15 cellular contexts compared by ENCODE assay signal in the genomic region with DNA sequence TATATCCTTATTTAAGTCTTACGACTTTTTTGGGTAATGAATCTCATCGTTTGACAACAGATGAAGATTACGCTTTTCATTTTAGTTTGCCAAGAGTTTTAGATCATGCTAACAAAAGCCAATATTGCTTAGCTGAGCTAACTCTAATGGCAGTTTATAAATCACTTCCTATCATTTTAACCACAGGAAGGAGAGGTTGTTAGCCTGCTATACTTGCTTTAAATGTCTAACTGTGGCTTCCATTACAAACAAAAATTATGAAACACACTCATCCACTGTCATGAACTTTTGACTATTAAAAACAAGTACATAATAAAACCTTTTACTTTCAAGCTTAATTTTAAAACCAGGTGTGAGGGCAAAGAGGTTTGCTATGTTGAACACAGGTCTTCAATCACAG. TPM values are rescaled to one million over a fixed set of nuclear protein-coding genes. Genes with fewer than 3 reads are reported as not detected.
DNase-seq lines count a peak whose midpoint lies in the region; ATAC-seq lines count a peak whose summit lies in the region.
"Had no signal": no experiment of that assay in that cellular context is flagged by ENCODE, and none has a peak within 500 bp of the region (broad histone marks: within the 10 kb centered on the region; RNA-seq: fewer than 3 reads in every experiment).

No MANE protein-coding gene starts in this region.

- no peak overlapping the region for H2BK15ac ChIP-seq in mesenchymal stem cell (ENCODE audit: low read depth, poor library complexity, severe bottlenecking)

- H3K9ac ChIP-seq in mesenchymal stem cell (ENCODE audit: low read length), result peak overlapping the region; percentile 62

- no peak overlapping the region for H2BK12ac ChIP-seq in mesenchymal stem cell (ENCODE audit: low read length in 2 of 2)

- peaks cover 2% of the 10 kb centered on the region for H3K27me3 Mint-ChIP-seq in activated T-helper 1 cell treated with anti-CD3 and anti-CD28 coated beads, Interleukin-12 subunit alpha, Interleukin-12 subunit beta, Interleukin-2, Interleukin-4 antibody, amounts not matched to agents 30 ng/mL and 10 ng/mL and 1 ng/mL, durations not matched to agents 14 hours and 24 hours and 36 hours (ENCODE audit: insufficient read depth)

- no peak overlapping the region for H2BK5ac ChIP-seq in mesenchymal stem cell (ENCODE audit: low read depth, low read length, poor library complexity, severe bottlenecking)

- peak overlapping the region; percentile 15 for H3K4me3 Mint-ChIP-seq in activated T-helper 1 cell treated with anti-CD3 and anti-CD28 coated beads, Interleukin-12 subunit alpha, Interleukin-12 subunit beta, Interleukin-2, Interleukin-4 antibody, amounts not matched to agents 30 ng/mL and 10 ng/mL and 1 ng/mL, durations not matched to agents 14 hours and 24 hours and 36 hours
- H3K4me3 Mint-ChIP-seq: nephron had no signal

- intact Hi-C loops in activated T-helper 1 cell treated with anti-CD3 and anti-CD28 coated beads, Interleukin-12 subunit alpha, Interleukin-12 subunit beta, Interleukin-2, Interleukin-4 antibody, amounts not matched to agents 30 ng/mL and 10 ng/mL and 1 ng/mL, durations not matched to agents 14 hours and 24 hours and 36 hours (cut with micrococcal nuclease), result loop anchor here (5.0 kb wide), 2 partner anchors 218 to 263 kb away; a partner anchor contains a TSS

- no peaks in the 10 kb centered on the region for H3K27me3 ChIP-seq in mesenchymal stem cell (ENCODE audit: control insufficient read depth in 1 of 2, insufficient read depth in 1 of 2, low read length in 2 of 2)
- H3K27me3 ChIP-seq: heart right ventricle had no signal

- H2AFZ ChIP-seq in mesenchymal stem cell (ENCODE audit: low read depth, low read length), result no peak overlapping the region

- H3K27ac ChIP-seq in mesenchymal stem cell (ENCODE audit: low read length, poor library complexity, severe bottlenecking), result no peak overlapping the region
- H3K27ac ChIP-seq: 22Rv1 had no signal

- no peak overlapping the region for H3K23ac ChIP-seq in mesenchymal stem cell (ENCODE audit: low read length in 2 of 2)

- H3K4ac ChIP-seq in mesenchymal stem cell (ENCODE audit: low read depth in 1 of 2, low read length in 2 of 2), result no peak overlapping the region

- ATAC-seq in HG03457 (IDR thresholded peaks at IDR 0.05; ENCODE audit: unreplicated experiment) (no peak), HG02970 (IDR thresholded peaks at IDR 0.05; ENCODE audit: low FRiP score, unreplicated experiment) (no peak)
- ATAC-seq: left lobe of liver had no signal

- no peak overlapping the region for H4K8ac ChIP-seq in mesenchymal stem cell (ENCODE audit: low read length)

- peak overlapping the region; percentile 78 for H3K27ac Mint-ChIP-seq in activated T-helper 1 cell treated with anti-CD3 and anti-CD28 coated beads, Interleukin-12 subunit alpha, Interleukin-12 subunit beta, Interleukin-2, Interleukin-4 antibody, amounts not matched to agents 30 ng/mL and 10 ng/mL and 1 ng/mL, durations not matched to agents 14 hours and 24 hours and 36 hours

- peaks cover 1% of the 10 kb centered on the region for H3K36me3 Mint-ChIP-seq in activated T-helper 1 cell treated with anti-CD3 and anti-CD28 coated beads, Interleukin-12 subunit alpha, Interleukin-12 subunit beta, Interleukin-2, Interleukin-4 antibody, amounts not matched to agents 30 ng/mL and 10 ng/mL and 1 ng/mL, durations not matched to agents 14 hours and 24 hours and 36 hours (ENCODE audit: low read depth)

- peaks cover 7% of the 10 kb centered on the region for H3K4me1 ChIP-seq in mesenchymal stem cell (ENCODE audit: control insufficient read depth, insufficient read depth, low read depth, low read length)

- H4K91ac ChIP-seq in mesenchymal stem cell (ENCODE audit: low read length), result no peak overlapping the region

- H2BK120ac ChIP-seq in mesenchymal stem cell (ENCODE audit: low read depth, low read length), result no peak overlapping the region

- peaks cover 58% of the 10 kb centered on the region for H3K4me1 Mint-ChIP-seq in activated T-helper 1 cell treated with anti-CD3 and anti-CD28 coated beads, Interleukin-12 subunit alpha, Interleukin-12 subunit beta, Interleukin-2, Interleukin-4 antibody, amounts not matched to agents 30 ng/mL and 10 ng/mL and 1 ng/mL, durations not matched to agents 14 hours and 24 hours and 36 hours (ENCODE audit: low read depth)

- 100% methylated on average over 3 of the region's 3 CpGs for WGBS in mesenchymal stem cell

- peak; percentile 35 for DNase-seq in NCI-H748 (lab: John Stamatoyannopoulos, UW; ENCODE audit: unreplicated experiment)
- no peak for DNase-seq in NCI-H748 treated with DMSO at 0.1 percent for 48 hours (lab: John Stamatoyannopoulos, UW)
- peak; percentile 47 for DNase-seq in Jurkat, Clone E6-1 (ENCODE audit: low read depth, low spot score)
- no peak for DNase-seq in activated T-helper 1 cell treated with anti-CD3 and anti-CD28 coated beads, Interleukin-12 subunit alpha, Interleukin-12 subunit beta, Interleukin-2, Interleukin-4 antibody, amounts not matched to agents 30 ng/mL and 10 ng/mL and 1 ng/mL, durations not matched to agents 14 hours and 24 hours and 36 hours (ENCODE audit: low spot score)
- peak; percentile 3 for DNase-seq in mesenchymal stem cell
- DNase-seq in NCI-H82 treated with DMSO at 0.1 percent for 48 hours (lab: John Stamatoyannopoulos, UW; ENCODE audit: unreplicated experiment), result no peak
- DNase-seq: heart right ventricle, NCI-H2029, NCI-H774, SIG-M5 had no signal

- H3K18ac ChIP-seq in mesenchymal stem cell (ENCODE audit: low read depth in 1 of 2, low read length in 2 of 2), result no peak overlapping the region

- H3K4me2 ChIP-seq in mesenchymal stem cell (ENCODE audit: low read length, poor library complexity, severe bottlenecking), result no peak overlapping the region

- no peaks in the 10 kb centered on the region for H3K36me3 ChIP-seq in mesenchymal stem cell (ENCODE audit: control insufficient read depth in 1 of 2, insufficient read depth in 2 of 2, low read depth in 1 of 2, low read length in 2 of 2)
- H3K36me3 ChIP-seq: heart right ventricle had no signal

- H2AK5ac ChIP-seq in mesenchymal stem cell (ENCODE audit: low read length, severe bottlenecking), result no peak overlapping the region

- no peaks in the 10 kb centered on the region for H3K79me1 ChIP-seq in mesenchymal stem cell (replicated peaks; ENCODE audit: low read length, poor library complexity, severe bottlenecking)

- H3K4me3 ChIP-seq in Jurkat, Clone E6-1 (ENCODE audit: low read length), result peak overlapping the region; percentile 28
- peak overlapping the region in 1 of 2 experiments; percentile 5 for H3K4me3 ChIP-seq in mesenchymal stem cell (ENCODE audit: insufficient read depth in 1 of 2, low read depth in 1 of 2, low read length in 2 of 2)
- H3K4me3 ChIP-seq: heart right ventricle had no signal

- H3K14ac ChIP-seq in mesenchymal stem cell (ENCODE audit: low read length in 2 of 2), result no peak overlapping the region

- H3K9me3 Mint-ChIP-seq in activated T-helper 1 cell treated with anti-CD3 and anti-CD28 coated beads, Interleukin-12 subunit alpha, Interleukin-12 subunit beta, Interleukin-2, Interleukin-4 antibody, amounts not matched to agents 30 ng/mL and 10 ng/mL and 1 ng/mL, durations not matched to agents 14 hours and 24 hours and 36 hours, result no peaks in the 10 kb centered on the region
- H3K9me3 Mint-ChIP-seq: nephron had no signal

- no peaks in the 10 kb centered on the region for H3K9me3 ChIP-seq in mesenchymal stem cell (ENCODE audit: control insufficient read depth, low read length)
- H3K9me3 ChIP-seq: heart right ventricle had no signal

RNA-seq across cellular contexts. Expression of a gene that starts 53.7 kb away (rescaled TPM):
- polyA plus RNA-seq in Jurkat, Clone E6-1 (2012; ENCODE audit: insufficient read depth, insufficient read length), result 90.1 TPM
- 34.2 and 35.6 TPM in 2 replicates for total RNA-seq in activated T-helper 1 cell treated with anti-CD3 and anti-CD28 coated beads, Interleukin-12 subunit alpha, Interleukin-12 subunit beta, Interleukin-2, Interleukin-4 antibody, amounts not matched to agents 30 ng/mL and 10 ng/mL and 1 ng/mL, durations not matched to agents 14 hours and 24 hours and 36 hours
- polyA plus RNA-seq in mesenchymal stem cell (2013, experiment 1 of 2), result 4.8 TPM
- polyA plus RNA-seq in mesenchymal stem cell (2013, experiment 2 of 2), result 5.1 TPM

Comparison
In these comparisons a context has a peak if more than half of its experiments do, and no peak if none do; other contexts are left out.
1. DNase-seq: peak in NCI-H748 (single experiment), Jurkat, Clone E6-1 (single experiment) and mesenchymal stem cell (single experiment); none in NCI-H748 treated with DMSO at 0.1 percent for 48 hours (single experiment), activated T-helper 1 cell treated with anti-CD3 and anti-CD28 coated beads, Interleukin-12 subunit alpha, Interleukin-12 subunit beta, Interleukin-2, Interleukin-4 antibody, amounts not matched to agents 30 ng/mL and 10 ng/mL and 1 ng/mL, durations not matched to agents 14 hours and 24 hours and 36 hours (single experiment) and NCI-H82 treated with DMSO at 0.1 percent for 48 hours (single experiment).